34 cellular contexts compared by ENCODE assay signal in the genomic region with DNA sequence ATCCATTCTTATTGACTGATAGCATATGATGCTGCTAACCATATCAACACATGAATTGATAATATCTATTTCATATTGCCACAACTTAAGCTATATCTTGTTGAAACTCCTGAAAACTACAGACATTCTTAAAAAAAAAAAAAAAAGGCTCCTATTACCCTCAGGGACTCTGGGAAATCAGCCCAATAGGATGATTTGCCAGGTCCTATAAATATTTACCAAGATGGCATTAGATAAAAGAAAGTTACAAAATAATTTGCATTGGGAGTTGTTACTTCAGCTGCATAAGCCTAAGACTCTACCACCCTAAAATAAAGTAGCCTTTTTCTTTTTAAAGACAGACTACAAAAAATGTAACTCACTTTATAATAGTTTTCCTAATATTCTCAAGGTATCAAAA.
"Had no signal": no experiment of that assay in that cellular context is flagged by ENCODE, and none has a peak within 500 bp of the region (broad histone marks: within the 10 kb centered on the region; RNA-seq: fewer than 3 reads in every experiment).

No MANE protein-coding gene starts in this region.

- H3K36me3 ChIP-seq: adrenal gland, brain microvascular endothelial cell, breast epithelium had no signal

- H3K27ac ChIP-seq: adrenal gland, body of pancreas, brain microvascular endothelial cell, breast epithelium, VCaP had no signal

- DNase-seq: activated B cell treated with CpG ODN at 0.5 μM for 24 hours; activated CD4-positive, alpha-beta memory T cell treated with anti-CD3 and anti-CD28 coated beads for 36 hours; activated CD4-positive, alpha-beta T cell treated with anti-CD3 and anti-CD28 coated beads for 4 hours; activated CD4-positive, alpha-beta T cell treated with anti-CD3 and anti-CD28 coated beads, Interleukin-2, amount 10 ng/mL, durations not matched to agents 24 days and 14 days; activated CD4-positive, alpha-beta T cell treated with anti-CD3 and anti-CD28 coated beads, Interleukin-2, amount 50 U/mL, for 1 hour; activated CD4-positive, alpha-beta T cell treated with anti-CD3 and anti-CD28 coated beads, Interleukin-2, amount 50 U/mL, for 4 hours; activated CD4-positive, CD25-positive, alpha-beta regulatory T cell treated with anti-CD3 and anti-CD28 coated beads, Interleukin-2, amount 50 U/mL, for 72 hours; activated CD8-positive, alpha-beta memory T cell treated with anti-CD3 and anti-CD28 coated beads, Interleukin-2, amount 50 U/mL, for 4 hours; activated CD8-positive, alpha-beta T cell treated with anti-CD3 and anti-CD28 coated beads for 36 hours; activated effector memory CD4-positive, alpha-beta T cell treated with anti-CD3 and anti-CD28 coated beads, Interleukin-2, amount 50 U/mL, for 16 hours; activated gamma-delta T cell treated with Interleukin-2 at 50 U/mL for 16 hours; activated naive CD4-positive, alpha-beta T cell; activated naive CD4-positive, alpha-beta T cell treated with anti-CD3 and anti-CD28 coated beads for 36 hours; activated naive CD4-positive, alpha-beta T cell treated with anti-CD3 and anti-CD28 coated beads, Interleukin-2, amount 50 U/mL, for 16 hours; activated naive CD8-positive, alpha-beta T cell treated with anti-CD3 and anti-CD28 coated beads for 36 hours; activated T-cell treated with anti-CD3 and anti-CD28 coated beads for 4 hours; activated T-cell treated with anti-CD3 and anti-CD28 coated beads, Interleukin-2, amount 50 U/mL, for 1 hour; activated T-cell treated with anti-CD3 and anti-CD28 coated beads, Interleukin-2, amount 50 U/mL, for 4 hours; activated T-cell treated with anti-CD3 and anti-CD28 coated beads, Interleukin-2, amount 50 U/mL, for 72 hours; adrenal gland; amniotic stem cell; aorta; body of pancreas; brain microvascular endothelial cell; central memory CD4-positive, alpha-beta T cell; T-helper 1 cell; T-helper 2 cell; T-helper 9 cell had no signal

- H3K4me3 ChIP-seq: adrenal gland, body of pancreas, breast epithelium had no signal

- H3K27me3 ChIP-seq: adrenal gland, body of pancreas, breast epithelium had no signal

- H3K9me3 ChIP-seq: adrenal gland, body of pancreas had no signal

- FAIRE-seq: astrocyte, TTC549 had no signal

- H3K4me1 ChIP-seq: adrenal gland, body of pancreas, breast epithelium had no signal

- ATAC-seq: activated CD8-positive, alpha-beta T cell treated with anti-CD3 and anti-CD28 coated beads for 36 hours; activated naive CD4-positive, alpha-beta T cell treated with anti-CD3 and anti-CD28 coated beads, Interleukin-2, amount 50 U/mL, for 72 hours; activated T-cell treated with anti-CD3 and anti-CD28 coated beads, Interleukin-2, amount 50 U/mL, for 4 hours; activated T-cell treated with anti-CD3 and anti-CD28 coated beads, Interleukin-2, amount 50 U/mL, for 72 hours; activated T-helper 17 cell treated with anti-CD3 and anti-CD28 coated beads, Interleukin-2, amount 50 U/mL, for 72 hours; body of pancreas had no signal
